13 cellular contexts compared by ENCODE assay signal in the genomic region with DNA sequence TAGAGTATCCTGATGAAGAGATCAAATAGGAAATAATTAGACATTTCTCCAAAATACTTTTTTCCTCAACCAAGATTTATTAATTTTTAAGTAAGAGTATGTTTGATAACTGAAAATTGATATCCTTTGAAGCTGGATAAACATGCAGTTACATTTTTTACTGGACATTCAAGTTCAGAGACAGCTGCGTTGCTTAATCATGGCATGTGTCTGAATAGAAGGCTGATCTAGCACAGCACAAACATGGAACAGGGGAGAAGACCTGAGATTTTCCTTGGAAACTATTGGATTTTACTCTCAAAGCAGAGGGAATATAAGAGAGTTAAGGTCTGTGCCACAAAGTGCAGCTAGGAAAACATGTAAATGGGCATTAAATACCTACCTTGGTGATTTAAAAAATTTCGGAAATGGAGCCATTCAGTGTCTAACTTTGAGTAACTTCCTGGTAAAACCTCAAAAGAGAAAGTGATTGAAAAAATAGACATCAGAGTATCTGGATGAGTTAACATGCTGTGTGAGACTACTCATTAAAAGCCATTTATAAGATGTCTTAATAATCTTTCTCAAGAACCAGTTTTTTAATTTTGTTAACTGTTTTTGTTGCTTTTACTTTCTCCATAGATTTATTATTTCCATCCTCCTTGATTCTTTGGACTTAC. TPM values are rescaled to one million over a fixed set of nuclear protein-coding genes. Genes with fewer than 3 reads are reported as not detected.
DNase-seq lines count a peak whose midpoint lies in the region; ATAC-seq, FAIRE-seq and TF ChIP-seq lines count a peak whose summit lies in the region.
"Had no signal": no experiment of that assay in that cellular context is flagged by ENCODE, and none has a peak within 500 bp of the region (broad histone marks: within the 10 kb centered on the region; RNA-seq: fewer than 3 reads in every experiment).

No MANE protein-coding gene starts in this region.

- H3K36me3 ChIP-seq in RWPE2 (ENCODE audit: low read depth) (peaks cover 34% of the 10 kb centered on the region), OCI-LY7 (ENCODE audit: insufficient read depth, low read length) (no peaks in the 10 kb centered on the region; the same call in 1 of the 2 replicates)

- CTCF ChIA-PET in OCI-LY7 (lab: Charles Lee; ENCODE audit: unreplicated experiment): no interaction called here

- POLR2A ChIA-PET in OCI-LY7 (lab: Charles Lee): interaction anchor here (0.6 to 1.3 kb wide), 4 partner anchors 8 to 431 kb away, joined by 3 to 6 read pairs (median 3); no protein-coding TSS in a partner anchor

- H3K9me3 Mint-ChIP-seq in mesothelial cell of epicardium: no peaks in the 10 kb centered on the region

- H3K9me3 ChIP-seq in RWPE2 (ENCODE audit: severe bottlenecking): no peaks in the 10 kb centered on the region
- no peaks in the 10 kb centered on the region for H3K9me3 ChIP-seq in OCI-LY7 (ENCODE audit: low read length)
- H3K9me3 ChIP-seq: body of pancreas had no signal

- peak; percentile 56 for ATAC-seq in GM21825 (IDR thresholded peaks at IDR 0.05; ENCODE audit: unreplicated experiment)
- 0 out of 3 replicates have a peak, but pooled peaks have one; percentile 23 for ATAC-seq in RWPE2 (ENCODE audit: low read depth)
- no peak for ATAC-seq in HG02610 (IDR thresholded peaks at IDR 0.05; ENCODE audit: unreplicated experiment)
- no peak for ATAC-seq in HG03196 (IDR thresholded peaks at IDR 0.05; ENCODE audit: unreplicated experiment)
- ATAC-seq: body of pancreas had no signal

- H2AFZ ChIP-seq in OCI-LY7 (ENCODE audit: low read length): no peak overlapping the region

- intact Hi-C loops in OCI-LY7 (cut with micrococcal nuclease; ENCODE audit: unreplicated experiment): no loop called here

- no peaks in the 10 kb centered on the region for H3K36me3 Mint-ChIP-seq in mesothelial cell of epicardium

- H3K4me3 ChIP-seq in RWPE2 (ENCODE audit: severe bottlenecking) (no peak overlapping the region), OCI-LY7 (ENCODE audit: low read depth, low read length, poor library complexity, severe bottlenecking) (no peak overlapping the region)
- H3K4me3 ChIP-seq: body of pancreas had no signal

- H3K27ac Mint-ChIP-seq in mesothelial cell of epicardium: peak overlapping the region; percentile 69

- H3K27me3 ChIP-seq in RWPE2 (ENCODE audit: insufficient read depth, poor library complexity, severe bottlenecking): no peaks in the 10 kb centered on the region
- H3K27me3 ChIP-seq: body of pancreas had no signal

- H3K4me1 Mint-ChIP-seq in mesothelial cell of epicardium: peaks cover 45% of the 10 kb centered on the region

- no TSS peak for BruUV-seq in OCI-LY7 (replicated peaks; lab: Mats Ljungman, UMichigan)

- DNase-seq in RWPE2 (ENCODE audit: low spot score) (no peak), mesothelial cell of epicardium (ENCODE audit: low spot score in 2 of 2, unreplicated experiment in 2 of 2) (no peak), OCI-LY7 (ENCODE audit: low spot score) (no peak), DMS53 (lab: John Stamatoyannopoulos, UW) (no peak)
- DNase-seq: body of pancreas, hippocampal formation, MM.1S had no signal

- TF ChIP-seq CTCF in RWPE2 (IDR thresholded peaks at IDR 0.05; ENCODE audit: poor library complexity, severe bottlenecking): no peak
- TF ChIP-seq CTCF in mesothelial cell of epicardium (IDR thresholded peaks at IDR 0.05; ENCODE audit: unreplicated experiment): no peak
- TF ChIP-seq CTCF in OCI-LY7 (conservative IDR thresholded peaks at IDR 0.05; ENCODE audit: low read length): no peak

- peaks cover 8% of the 10 kb centered on the region; the same call in 1 of the 2 replicates for H4K20me1 ChIP-seq in OCI-LY7 (ENCODE audit: insufficient read depth, low read length)

- H3K4me1 ChIP-seq in RWPE2 (ENCODE audit: insufficient read depth, poor library complexity, severe bottlenecking): peaks cover 46% of the 10 kb centered on the region
- H3K4me1 ChIP-seq in OCI-LY7 (ENCODE audit: insufficient read depth, low read length, poor library complexity, severe bottlenecking): no peaks in the 10 kb centered on the region

- H3K79me2 ChIP-seq in OCI-LY7 (ENCODE audit: insufficient read depth, low read depth, low read length): no peaks in the 10 kb centered on the region

- peak overlapping the region; percentile 76 for H3K27ac ChIP-seq in RWPE2 (ENCODE audit: poor library complexity, severe bottlenecking)
- no peak overlapping the region for H3K27ac ChIP-seq in OCI-LY7 (ENCODE audit: low read depth, low read length, poor library complexity, severe bottlenecking)
- H3K27ac ChIP-seq: body of pancreas, HL-60 had no signal

- H3K4me3 Mint-ChIP-seq in mesothelial cell of epicardium: no peak overlapping the region

- no peak overlapping the region for H3K4me2 ChIP-seq in OCI-LY7 (ENCODE audit: low read length)

- no peaks in the 10 kb centered on the region for H3K27me3 Mint-ChIP-seq in mesothelial cell of epicardium (ENCODE audit: low read depth)

- FAIRE-seq in G401.6 (lab: Jason Lieb, UNC): peak; percentile 60
- FAIRE-seq: TTC549 had no signal

- no peaks in the 10 kb centered on the region for H3K9me2 ChIP-seq in OCI-LY7 (ENCODE audit: insufficient read depth, low read length)

RNA-seq across cellular contexts. Expression of gene CRIM1, which starts 31.8 kb away (rescaled TPM):
- total RNA-seq in mesothelial cell of epicardium: 58.3 to 69.7 TPM (median 61.8 TPM) in 3 replicates
- total RNA-seq in OCI-LY7 (2014; rRNA removed; shearing (Covaris generic)): 24.5 and 37.0 TPM in 2 replicates
- total RNA-seq in OCI-LY7 (2022): 43.6 and 47.4 TPM in 2 replicates

Comparison
In these comparisons a context has a peak if more than half of its experiments do, and no peak if none do; other contexts are left out.
1. ATAC-seq: peak in GM21825 (single experiment) and RWPE2 (single experiment); none in HG02610 (single experiment) and HG03196 (single experiment).